2 cellular contexts compared by ENCODE assay signal in the genomic region with DNA sequence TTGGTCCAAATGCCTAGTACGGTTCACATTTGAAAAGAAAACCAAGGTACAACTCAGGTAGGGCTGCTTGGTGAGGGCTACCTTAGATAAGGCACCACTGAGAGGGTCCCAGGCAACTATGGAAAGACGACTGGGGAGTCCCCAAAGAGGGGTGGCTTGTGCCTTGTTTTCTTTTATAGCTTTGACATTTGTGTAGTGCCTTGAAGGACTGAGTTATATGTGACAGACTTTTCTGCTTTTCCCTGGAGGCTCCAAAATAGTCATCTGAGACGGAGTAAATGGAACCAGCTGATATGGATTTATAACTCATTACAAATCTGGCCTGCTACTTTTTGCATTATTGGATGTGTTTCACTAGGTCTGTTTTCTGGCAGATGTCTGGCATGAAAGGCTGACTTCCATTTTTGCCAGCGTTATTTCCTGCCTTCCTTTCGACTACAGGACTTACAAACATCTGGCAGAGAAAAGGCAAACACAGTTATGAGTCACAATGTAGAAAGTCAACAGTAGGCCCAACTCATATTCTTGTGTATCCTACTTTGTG.
TF ChIP-seq lines count a peak whose summit lies in the region.

No MANE protein-coding gene starts in this region.

TF ChIP-seq in IMR-90, 13 proteins besides CTCF, POLR2A, EP300 and RAD21:
- TF ChIP-seq MAZ (IDR thresholded peaks at IDR 0.05; ENCODE audit: borderline replicate concordance, low read depth, low read length) (no peak), NFE2L2 (IDR thresholded peaks at IDR 0.05; ENCODE audit: low read depth, low read length) (no peak), BHLHE40 (IDR thresholded peaks at IDR 0.05; ENCODE audit: low read depth, low read length) (no peak), MAFK (IDR thresholded peaks at IDR 0.05; ENCODE audit: low read depth, low read length) (no peak), FOS (IDR thresholded peaks at IDR 0.05; ENCODE audit: low read depth, low read length) (no peak)
- TF ChIP-seq, protein P1, sequence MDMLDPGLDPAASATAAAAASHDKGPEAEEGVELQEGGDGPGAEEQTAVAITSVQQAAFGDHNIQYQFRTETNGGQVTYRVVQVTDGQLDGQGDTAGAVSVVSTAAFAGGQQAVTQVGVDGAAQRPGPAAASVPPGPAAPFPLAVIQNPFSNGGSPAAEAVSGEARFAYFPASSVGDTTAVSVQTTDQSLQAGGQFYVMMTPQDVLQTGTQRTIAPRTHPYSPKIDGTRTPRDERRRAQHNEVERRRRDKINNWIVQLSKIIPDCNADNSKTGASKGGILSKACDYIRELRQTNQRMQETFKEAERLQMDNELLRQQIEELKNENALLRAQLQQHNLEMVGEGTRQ (IDR thresholded peaks at IDR 0.05; ENCODE audit: low read depth, low read length) = no peak

TF ChIP-seq in HepG2, 621 proteins besides CTCF, POLR2A, EP300 and RAD21 (continues in another document):
- TF ChIP-seq MLXIP (CRISPR knock-in tag; IDR thresholded peaks at IDR 0.05; ENCODE audit: borderline replicate concordance) (no peak), PLRG1 (conservative IDR thresholded peaks at IDR 0.05) (no peak), FIP1L1 (IDR thresholded peaks at IDR 0.05; ENCODE audit: borderline replicate concordance, insufficient read depth, low read depth, low read length) (no peak), ZNF558 (CRISPR knock-in tag; IDR thresholded peaks at IDR 0.05; ENCODE audit: borderline replicate concordance) (no peak), FOSL2 (CRISPR knock-in tag; IDR thresholded peaks at IDR 0.05) (peak; percentile 96), SPEN (CRISPR knock-in tag; IDR thresholded peaks at IDR 0.05; ENCODE audit: low read depth) (no peak), GTF3A (CRISPR knock-in tag; conservative IDR thresholded peaks at IDR 0.05) (no peak), KDM3A (CRISPR knock-in tag; IDR thresholded peaks at IDR 0.05; ENCODE audit: low read depth) (no peak), BCL3 (CRISPR knock-in tag; IDR thresholded peaks at IDR 0.05) (no peak), HDAC1 (CRISPR knock-in tag; IDR thresholded peaks at IDR 0.05) (no peak), ZSCAN9 (CRISPR knock-in tag; IDR thresholded peaks at IDR 0.05; ENCODE audit: borderline replicate concordance) (0 out of 2 replicates have a peak, but pooled peaks have one; percentile 26), PPARG (CRISPR knock-in tag; conservative IDR thresholded peaks at IDR 0.05) (no peak), THAP7 (CRISPR knock-in tag; IDR thresholded peaks at IDR 0.05) (no peak), TAF1 (CRISPR knock-in tag; IDR thresholded peaks at IDR 0.05) (no peak), SMC3 (IDR thresholded peaks at IDR 0.05; ENCODE audit: low read length) (no peak), ZFP41 (CRISPR knock-in tag; IDR thresholded peaks at IDR 0.05; ENCODE audit: borderline replicate concordance) (no peak), ZNF556 (CRISPR knock-in tag; IDR thresholded peaks at IDR 0.05; ENCODE audit: borderline replicate concordance) (no peak), MBD4 (IDR thresholded peaks at IDR 0.05; ENCODE audit: borderline replicate concordance, low read length) (no peak), AGO2 (optimal IDR thresholded peaks at IDR 0.05; ENCODE audit: low read depth, low read length) (no peak), ZNF773 (CRISPR knock-in tag; IDR thresholded peaks at IDR 0.05; ENCODE audit: borderline replicate concordance) (no peak), BRD4 (CRISPR knock-in tag; IDR thresholded peaks at IDR 0.05) (no peak), POGZ (CRISPR knock-in tag; IDR thresholded peaks at IDR 0.05) (no peak), MEIS1 (CRISPR knock-in tag; IDR thresholded peaks at IDR 0.05; ENCODE audit: borderline replicate concordance) (no peak), ZMAT3 (CRISPR knock-in tag; conservative IDR thresholded peaks at IDR 0.05) (no peak), JUND (CRISPR knock-in tag; IDR thresholded peaks at IDR 0.05) (peak; percentile 82; the same call in 1 of the 2 replicates), NR2F1 (CRISPR knock-in tag; IDR thresholded peaks at IDR 0.05) (no peak), JUNB (CRISPR knock-in tag; IDR thresholded peaks at IDR 0.05; ENCODE audit: borderline replicate concordance) (peak; percentile 83; the same call in 1 of the 2 replicates), ZNF180 (CRISPR knock-in tag; IDR thresholded peaks at IDR 0.05; ENCODE audit: borderline replicate concordance, low read depth) (no peak), ZNF264 (CRISPR knock-in tag; IDR thresholded peaks at IDR 0.05) (no peak), ZFP36L1 (CRISPR knock-in tag; IDR thresholded peaks at IDR 0.05) (no peak), ZNF160 (CRISPR knock-in tag; IDR thresholded peaks at IDR 0.05) (no peak), RBFOX2 (IDR thresholded peaks at IDR 0.05; ENCODE audit: low read depth, low read length) (no peak), TAF15 (IDR thresholded peaks at IDR 0.05; ENCODE audit: low read depth, low read length, poor library complexity, severe bottlenecking) (no peak), DPF2 (CRISPR knock-in tag; IDR thresholded peaks at IDR 0.05; ENCODE audit: borderline replicate concordance, low read depth) (peak; percentile 88)
- TF ChIP-seq, protein P2, sequence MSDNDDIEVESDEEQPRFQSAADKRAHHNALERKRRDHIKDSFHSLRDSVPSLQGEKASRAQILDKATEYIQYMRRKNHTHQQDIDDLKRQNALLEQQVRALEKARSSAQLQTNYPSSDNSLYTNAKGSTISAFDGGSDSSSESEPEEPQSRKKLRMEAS (IDR thresholded peaks at IDR 0.05) = no peak
- TF ChIP-seq, protein P3, sequence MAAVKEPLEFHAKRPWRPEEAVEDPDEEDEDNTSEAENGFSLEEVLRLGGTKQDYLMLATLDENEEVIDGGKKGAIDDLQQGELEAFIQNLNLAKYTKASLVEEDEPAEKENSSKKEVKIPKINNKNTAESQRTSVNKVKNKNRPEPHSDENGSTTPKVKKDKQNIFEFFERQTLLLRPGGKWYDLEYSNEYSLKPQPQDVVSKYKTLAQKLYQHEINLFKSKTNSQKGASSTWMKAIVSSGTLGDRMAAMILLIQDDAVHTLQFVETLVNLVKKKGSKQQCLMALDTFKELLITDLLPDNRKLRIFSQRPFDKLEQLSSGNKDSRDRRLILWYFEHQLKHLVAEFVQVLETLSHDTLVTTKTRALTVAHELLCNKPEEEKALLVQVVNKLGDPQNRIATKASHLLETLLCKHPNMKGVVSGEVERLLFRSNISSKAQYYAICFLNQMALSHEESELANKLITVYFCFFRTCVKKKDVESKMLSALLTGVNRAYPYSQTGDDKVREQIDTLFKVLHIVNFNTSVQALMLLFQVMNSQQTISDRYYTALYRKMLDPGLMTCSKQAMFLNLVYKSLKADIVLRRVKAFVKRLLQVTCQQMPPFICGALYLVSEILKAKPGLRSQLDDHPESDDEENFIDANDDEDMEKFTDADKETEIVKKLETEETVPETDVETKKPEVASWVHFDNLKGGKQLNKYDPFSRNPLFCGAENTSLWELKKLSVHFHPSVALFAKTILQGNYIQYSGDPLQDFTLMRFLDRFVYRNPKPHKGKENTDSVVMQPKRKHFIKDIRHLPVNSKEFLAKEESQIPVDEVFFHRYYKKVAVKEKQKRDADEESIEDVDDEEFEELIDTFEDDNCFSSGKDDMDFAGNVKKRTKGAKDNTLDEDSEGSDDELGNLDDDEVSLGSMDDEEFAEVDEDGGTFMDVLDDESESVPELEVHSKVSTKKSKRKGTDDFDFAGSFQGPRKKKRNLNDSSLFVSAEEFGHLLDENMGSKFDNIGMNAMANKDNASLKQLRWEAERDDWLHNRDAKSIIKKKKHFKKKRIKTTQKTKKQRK (IDR thresholded peaks at IDR 0.05; ENCODE audit: low read length) = no peak
- TF ChIP-seq, protein P4, sequence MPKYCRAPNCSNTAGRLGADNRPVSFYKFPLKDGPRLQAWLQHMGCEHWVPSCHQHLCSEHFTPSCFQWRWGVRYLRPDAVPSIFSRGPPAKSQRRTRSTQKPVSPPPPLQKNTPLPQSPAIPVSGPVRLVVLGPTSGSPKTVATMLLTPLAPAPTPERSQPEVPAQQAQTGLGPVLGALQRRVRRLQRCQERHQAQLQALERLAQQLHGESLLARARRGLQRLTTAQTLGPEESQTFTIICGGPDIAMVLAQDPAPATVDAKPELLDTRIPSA (CRISPR knock-in tag; IDR thresholded peaks at IDR 0.05; ENCODE audit: borderline replicate concordance) = no peak
- TF ChIP-seq, protein P5, sequence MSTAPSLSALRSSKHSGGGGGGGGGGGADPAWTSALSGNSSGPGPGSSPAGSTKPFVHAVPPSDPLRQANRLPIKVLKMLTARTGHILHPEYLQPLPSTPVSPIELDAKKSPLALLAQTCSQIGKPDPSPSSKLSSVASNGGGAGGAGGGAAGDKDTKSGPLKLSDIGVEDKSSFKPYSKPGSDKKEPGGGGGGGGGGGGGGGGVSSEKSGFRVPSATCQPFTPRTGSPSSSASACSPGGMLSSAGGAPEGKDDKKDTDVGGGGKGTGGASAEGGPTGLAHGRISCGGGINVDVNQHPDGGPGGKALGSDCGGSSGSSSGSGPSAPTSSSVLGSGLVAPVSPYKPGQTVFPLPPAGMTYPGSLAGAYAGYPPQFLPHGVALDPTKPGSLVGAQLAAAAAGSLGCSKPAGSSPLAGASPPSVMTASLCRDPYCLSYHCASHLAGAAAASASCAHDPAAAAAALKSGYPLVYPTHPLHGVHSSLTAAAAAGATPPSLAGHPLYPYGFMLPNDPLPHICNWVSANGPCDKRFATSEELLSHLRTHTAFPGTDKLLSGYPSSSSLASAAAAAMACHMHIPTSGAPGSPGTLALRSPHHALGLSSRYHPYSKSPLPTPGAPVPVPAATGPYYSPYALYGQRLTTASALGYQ (CRISPR knock-in tag; IDR thresholded peaks at IDR 0.05) = no peak
- TF ChIP-seq, protein P6, sequence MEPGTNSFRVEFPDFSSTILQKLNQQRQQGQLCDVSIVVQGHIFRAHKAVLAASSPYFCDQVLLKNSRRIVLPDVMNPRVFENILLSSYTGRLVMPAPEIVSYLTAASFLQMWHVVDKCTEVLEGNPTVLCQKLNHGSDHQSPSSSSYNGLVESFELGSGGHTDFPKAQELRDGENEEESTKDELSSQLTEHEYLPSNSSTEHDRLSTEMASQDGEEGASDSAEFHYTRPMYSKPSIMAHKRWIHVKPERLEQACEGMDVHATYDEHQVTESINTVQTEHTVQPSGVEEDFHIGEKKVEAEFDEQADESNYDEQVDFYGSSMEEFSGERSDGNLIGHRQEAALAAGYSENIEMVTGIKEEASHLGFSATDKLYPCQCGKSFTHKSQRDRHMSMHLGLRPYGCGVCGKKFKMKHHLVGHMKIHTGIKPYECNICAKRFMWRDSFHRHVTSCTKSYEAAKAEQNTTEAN (CRISPR knock-in tag; conservative IDR thresholded peaks at IDR 0.05) = no peak
- TF ChIP-seq, protein P7, sequence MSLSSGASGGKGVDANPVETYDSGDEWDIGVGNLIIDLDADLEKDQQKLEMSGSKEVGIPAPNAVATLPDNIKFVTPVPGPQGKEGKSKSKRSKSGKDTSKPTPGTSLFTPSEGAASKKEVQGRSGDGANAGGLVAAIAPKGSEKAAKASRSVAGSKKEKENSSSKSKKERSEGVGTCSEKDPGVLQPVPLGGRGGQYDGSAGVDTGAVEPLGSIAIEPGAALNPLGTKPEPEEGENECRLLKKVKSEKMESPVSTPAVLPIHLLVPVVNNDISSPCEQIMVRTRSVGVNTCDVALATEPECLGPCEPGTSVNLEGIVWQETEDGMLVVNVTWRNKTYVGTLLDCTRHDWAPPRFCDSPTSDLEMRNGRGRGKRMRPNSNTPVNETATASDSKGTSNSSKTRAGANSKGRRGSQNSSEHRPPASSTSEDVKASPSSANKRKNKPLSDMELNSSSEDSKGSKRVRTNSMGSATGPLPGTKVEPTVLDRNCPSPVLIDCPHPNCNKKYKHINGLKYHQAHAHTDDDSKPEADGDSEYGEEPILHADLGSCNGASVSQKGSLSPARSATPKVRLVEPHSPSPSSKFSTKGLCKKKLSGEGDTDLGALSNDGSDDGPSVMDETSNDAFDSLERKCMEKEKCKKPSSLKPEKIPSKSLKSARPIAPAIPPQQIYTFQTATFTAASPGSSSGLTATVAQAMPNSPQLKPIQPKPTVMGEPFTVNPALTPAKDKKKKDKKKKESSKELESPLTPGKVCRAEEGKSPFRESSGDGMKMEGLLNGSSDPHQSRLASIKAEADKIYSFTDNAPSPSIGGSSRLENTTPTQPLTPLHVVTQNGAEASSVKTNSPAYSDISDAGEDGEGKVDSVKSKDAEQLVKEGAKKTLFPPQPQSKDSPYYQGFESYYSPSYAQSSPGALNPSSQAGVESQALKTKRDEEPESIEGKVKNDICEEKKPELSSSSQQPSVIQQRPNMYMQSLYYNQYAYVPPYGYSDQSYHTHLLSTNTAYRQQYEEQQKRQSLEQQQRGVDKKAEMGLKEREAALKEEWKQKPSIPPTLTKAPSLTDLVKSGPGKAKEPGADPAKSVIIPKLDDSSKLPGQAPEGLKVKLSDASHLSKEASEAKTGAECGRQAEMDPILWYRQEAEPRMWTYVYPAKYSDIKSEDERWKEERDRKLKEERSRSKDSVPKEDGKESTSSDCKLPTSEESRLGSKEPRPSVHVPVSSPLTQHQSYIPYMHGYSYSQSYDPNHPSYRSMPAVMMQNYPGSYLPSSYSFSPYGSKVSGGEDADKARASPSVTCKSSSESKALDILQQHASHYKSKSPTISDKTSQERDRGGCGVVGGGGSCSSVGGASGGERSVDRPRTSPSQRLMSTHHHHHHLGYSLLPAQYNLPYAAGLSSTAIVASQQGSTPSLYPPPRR (CRISPR knock-in tag; IDR thresholded peaks at IDR 0.05; ENCODE audit: borderline replicate concordance) = no peak
